18 cellular contexts compared by ENCODE assay signal in the genomic region with DNA sequence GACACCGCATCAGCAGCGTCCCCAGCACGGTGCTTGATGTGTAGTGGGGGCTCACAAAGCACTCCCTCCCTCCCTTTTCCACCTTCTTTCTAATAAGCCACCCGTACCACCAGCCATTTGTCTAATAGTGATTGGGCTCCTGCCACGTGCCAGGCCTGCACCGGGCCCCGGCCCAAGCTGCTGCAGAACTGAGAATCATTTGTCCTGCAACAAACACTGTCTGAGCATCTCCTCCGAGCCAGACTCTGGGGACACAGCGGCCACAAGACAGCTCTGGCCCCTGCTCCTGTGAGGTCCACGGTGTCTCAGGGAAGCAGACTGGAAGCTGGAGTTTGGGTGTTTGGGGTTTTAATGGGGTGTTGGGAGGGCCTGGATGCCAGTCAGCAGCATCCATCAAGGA.
"Had no signal": no experiment of that assay in that cellular context is flagged by ENCODE, and none has a peak within 500 bp of the region (broad histone marks: within the 10 kb centered on the region; RNA-seq: fewer than 3 reads in every experiment).

No MANE protein-coding gene starts in this region.

- H3K36me3 Mint-ChIP-seq: immature natural killer cell; natural killer cell treated with Interleukin-12 subunit alpha and Interleukin-12 subunit beta and Interleukin-15 and Interleukin-18, amount 100 ng/mL, for 72 hours; stimulated activated effector memory CD8-positive, alpha-beta T cell treated with anti-CD3 and anti-CD28 coated beads, Interleukin-12 subunit alpha, Interleukin-12 subunit beta, amount 100 ng/mL, for 72 hours had no signal

- DNase-seq: activated CD4-positive, alpha-beta T cell treated with anti-CD3 and anti-CD28 coated beads, Interleukin-2, amount 10 ng/mL, durations not matched to agents 24 days and 14 days; activated CD8-positive, alpha-beta T cell treated with anti-CD3 and anti-CD28 coated beads for 36 hours; activated effector memory CD4-positive, alpha-beta T cell treated with anti-CD3 and anti-CD28 coated beads, Interleukin-2, amount 50 U/mL, for 16 hours; activated naive CD4-positive, alpha-beta T cell treated with anti-CD3 and anti-CD28 coated beads, Interleukin-2, amount 50 U/mL, for 16 hours; activated T-cell treated with anti-CD3 and anti-CD28 coated beads, Interleukin-2, amount 50 U/mL, for 48 hours; endodermal cell; foreskin keratinocyte; heart left ventricle; immature natural killer cell; left cardiac atrium; psoas muscle; right lobe of liver; small intestine; stimulated activated CD4-positive, alpha-beta T cell treated with anti-CD3 and anti-CD28 coated beads, Interleukin-4, amount 100 ng/mL, for 1 hour; stomach; thyroid gland had no signal

- H3K9me3 Mint-ChIP-seq: activated CD4-positive, alpha-beta T cell treated with anti-CD3 and anti-CD28 coated beads, Interleukin-2, amount 10 ng/mL, durations not matched to agents 24 days and 14 days; activated CD8-positive, alpha-beta T cell treated with anti-CD3 and anti-CD28 coated beads for 36 hours; endodermal cell; immature natural killer cell; natural killer cell treated with Interleukin-12 subunit alpha and Interleukin-12 subunit beta and Interleukin-15 and Interleukin-18, amount 100 ng/mL, for 72 hours; stimulated activated effector memory CD8-positive, alpha-beta T cell treated with anti-CD3 and anti-CD28 coated beads, Interleukin-12 subunit alpha, Interleukin-12 subunit beta, amount 100 ng/mL, for 72 hours had no signal

- ATAC-seq: activated CD8-positive, alpha-beta T cell treated with anti-CD3 and anti-CD28 coated beads for 36 hours; foreskin keratinocyte; heart left ventricle; left cardiac atrium; natural killer cell treated with Interleukin-12 subunit alpha and Interleukin-12 subunit beta and Interleukin-15 and Interleukin-18, amount 100 ng/mL, for 72 hours; right lobe of liver; stimulated activated effector memory CD8-positive, alpha-beta T cell treated with anti-CD3 and anti-CD28 coated beads, Interleukin-12 subunit alpha, Interleukin-12 subunit beta, amount 100 ng/mL, for 72 hours had no signal

- H3K27ac Mint-ChIP-seq: activated CD4-positive, alpha-beta T cell treated with anti-CD3 and anti-CD28 coated beads, Interleukin-2, amount 10 ng/mL, durations not matched to agents 24 days and 14 days; activated CD8-positive, alpha-beta T cell treated with anti-CD3 and anti-CD28 coated beads for 36 hours; endodermal cell; immature natural killer cell; natural killer cell treated with Interleukin-12 subunit alpha and Interleukin-12 subunit beta and Interleukin-15 and Interleukin-18, amount 100 ng/mL, for 72 hours; stimulated activated effector memory CD8-positive, alpha-beta T cell treated with anti-CD3 and anti-CD28 coated beads, Interleukin-12 subunit alpha, Interleukin-12 subunit beta, amount 100 ng/mL, for 72 hours had no signal

- H3K27ac ChIP-seq: foreskin keratinocyte, heart left ventricle, psoas muscle, right lobe of liver, stomach, thyroid gland had no signal

- H3K4me3 Mint-ChIP-seq: activated CD4-positive, alpha-beta T cell treated with anti-CD3 and anti-CD28 coated beads, Interleukin-2, amount 10 ng/mL, durations not matched to agents 24 days and 14 days; activated CD8-positive, alpha-beta T cell treated with anti-CD3 and anti-CD28 coated beads for 36 hours; endodermal cell; immature natural killer cell; natural killer cell treated with Interleukin-12 subunit alpha and Interleukin-12 subunit beta and Interleukin-15 and Interleukin-18, amount 100 ng/mL, for 72 hours; stimulated activated effector memory CD8-positive, alpha-beta T cell treated with anti-CD3 and anti-CD28 coated beads, Interleukin-12 subunit alpha, Interleukin-12 subunit beta, amount 100 ng/mL, for 72 hours had no signal

- H3K4me1 Mint-ChIP-seq: activated CD4-positive, alpha-beta T cell treated with anti-CD3 and anti-CD28 coated beads, Interleukin-2, amount 10 ng/mL, durations not matched to agents 24 days and 14 days; immature natural killer cell; stimulated activated effector memory CD8-positive, alpha-beta T cell treated with anti-CD3 and anti-CD28 coated beads, Interleukin-12 subunit alpha, Interleukin-12 subunit beta, amount 100 ng/mL, for 72 hours had no signal
